ENCODE assay signal across 2 cellular contexts in the genomic region with DNA sequence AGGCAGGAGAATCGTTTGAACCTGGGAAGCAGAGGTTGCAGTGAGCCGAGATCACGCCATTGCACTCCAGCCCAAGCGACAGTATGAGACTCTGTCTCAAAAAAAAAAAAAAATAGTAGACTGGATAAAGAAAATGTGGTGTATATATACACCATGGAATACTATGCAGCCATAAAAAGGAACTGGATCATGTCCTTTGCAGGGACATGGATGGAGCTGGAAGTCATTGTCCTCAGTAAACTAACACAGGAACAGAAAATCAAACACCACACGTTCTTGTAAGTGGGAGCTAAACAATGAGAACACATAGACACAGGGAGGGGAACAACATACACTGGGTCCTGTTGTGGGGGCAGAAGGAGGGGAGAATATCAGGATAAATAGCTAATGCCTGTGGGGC. TPM values are rescaled to one million over a fixed set of nuclear protein-coding genes. Genes with fewer than 3 reads are reported as not detected.
DNase-seq lines count a peak whose midpoint lies in the region; ATAC-seq, FAIRE-seq and TF ChIP-seq lines count a peak whose summit lies in the region.
"Not testable (repeated sequence)": the region's sequence is repeated elsewhere in the genome, so short reads cannot be mapped to it uniquely, and the experiment has no call there.

No MANE protein-coding gene starts in this region.

- H3K9me1 ChIP-seq in K562 (ENCODE audit: control insufficient read depth, insufficient read depth, low read length) = not testable (repeated sequence)

- BruUV-seq in K562 (replicated peaks; lab: Mats Ljungman, UMichigan) = not testable (repeated sequence)

- FAIRE-seq in K562 (lab: Jason Lieb, UNC) = not testable (repeated sequence)

- H3K4me2 ChIP-seq in K562 (ENCODE audit: insufficient read depth, low read length) = not testable (repeated sequence)

- not testable (repeated sequence) for H3K79me2 ChIP-seq in K562 (ENCODE audit: control insufficient read depth, insufficient read depth, low read length)

- TF ChIP-seq RAD21 in K562 (CRISPR knock-in tag; conservative IDR thresholded peaks at IDR 0.05 in 1 of 2, IDR thresholded peaks at IDR 0.05 in 1 of 2) = not testable (repeated sequence)

- not testable (repeated sequence) for H2AFZ ChIP-seq in K562 (ENCODE audit: low read depth, low read length)

- not testable (repeated sequence) for H3K9ac ChIP-seq in K562 (ENCODE audit: insufficient read depth in 1 of 2, low read depth in 2 of 2, low read length in 2 of 2)

- not testable (repeated sequence) for ATAC-seq in K562

- not testable (repeated sequence) for H4K20me1 ChIP-seq in K562 (replicated peaks; ENCODE audit: control insufficient read depth, insufficient read depth, low read length)

- not testable (repeated sequence) for H3K27me3 ChIP-seq in K562 (ENCODE audit: control insufficient read depth in 2 of 2, insufficient read depth in 2 of 2, low read length in 2 of 2)

- not testable (repeated sequence) for TF ChIP-seq CTCF in HEK293 (tag by site-specific recombination; IDR thresholded peaks at IDR 0.05); K562 (IDR thresholded peaks at IDR 0.05 in 2 of 3, conservative IDR thresholded peaks at IDR 0.05 in 1 of 3; ENCODE audit: insufficient read depth in 2 of 3, low read depth in 1 of 3, low read length in 3 of 3)

- not testable (repeated sequence) for TF ChIP-seq EP300 in K562 (IDR thresholded peaks at IDR 0.05; ENCODE audit: low read length)

- H3K9me3 ChIP-seq in HEK293 (ENCODE audit: control insufficient read depth, insufficient read depth, low read depth, low read length); K562 (replicated peaks; ENCODE audit: control insufficient read depth, insufficient read depth, low read depth, low read length): not testable (repeated sequence)

- in situ Hi-C loops in K562 (cut with MboI) = not testable (repeated sequence)

- CTCF ChIA-PET in HEK293 (lab: Yijun Ruan, JAX); K562 (lab: Yijun Ruan, JAX; ENCODE audit: low intra/inter-chr PET ratio): not testable (repeated sequence)

- not testable (repeated sequence) for DNase-seq in K562 (ENCODE audit: extremely low read depth in 1 of 4, low spot score in 3 of 4)

- 82% methylated on average over 1 of the region's 5 CpGs for WGBS in K562 (ENCODE audit: insufficient coverage, low coverage, missing lambda C conversion rate)

- POLR2A ChIA-PET in HEK293 (lab: Yijun Ruan, JAX) = not testable (repeated sequence)
- POLR2A ChIA-PET in K562 (lab: Yijun Ruan, JAX) = interaction anchor here (1.1 kb wide), 1 partner anchor 44 kb away, joined by 3 read pairs; no protein-coding TSS in a partner anchor

- H3K4me3 ChIP-seq in HEK293 (ENCODE audit: low read depth, low read length); K562: not testable (repeated sequence)

- not testable (repeated sequence) for H3K27ac ChIP-seq in HEK293 (ENCODE audit: extremely low read depth, low read depth, low read length); K562 (ENCODE audit: extremely low read depth, low read depth, low read length)

- intact Hi-C loops in K562 (cut with micrococcal nuclease) = not testable (repeated sequence)

- TF ChIP-seq POLR2A in K562 (conservative IDR thresholded peaks at IDR 0.05) = not testable (repeated sequence)

- H3K36me3 ChIP-seq in HEK293 (ENCODE audit: control insufficient read depth in 2 of 2, insufficient read depth in 1 of 2, low read length in 2 of 2); K562 (ENCODE audit: control insufficient read depth, insufficient read depth, low read length): not testable (repeated sequence)

- not testable (repeated sequence) for H3K4me1 ChIP-seq in HEK293 (ENCODE audit: control insufficient read depth, insufficient read depth, low read length); K562 (replicated peaks in 1 of 2; ENCODE audit: control insufficient read depth in 2 of 2, insufficient read depth in 2 of 2, low read length in 2 of 2)

TF ChIP-seq in HEK293, 187 proteins besides CTCF, POLR2A, EP300 and RAD21:
- TF ChIP-seq ZNF146 (tag by site-specific recombination; IDR thresholded peaks at IDR 0.05) = peak; percentile 94

TF ChIP-seq in K562, 482 proteins besides CTCF, POLR2A, EP300 and RAD21:
- peak; percentile 63 for TF ChIP-seq ZNF146 (CRISPR knock-in tag; IDR thresholded peaks at IDR 0.05; ENCODE audit: unreplicated experiment)

RNA-seq across cellular contexts. Expression of gene AKAP11, which starts 45.2 kb away (rescaled TPM):
- total RNA-seq in K562 (2011; cell fraction: chromatin; rRNA removed; ENCODE audit: low replicate concordance) = 13.3 and 62.5 TPM in 2 replicates
- total RNA-seq in K562 (2011; cell fraction: nucleolus; rRNA removed) = 8.3 and 14.7 TPM in 2 replicates
- 25.0 and 35.9 TPM in 2 replicates for total RNA-seq in K562 (2011; cell fraction: nucleoplasm; rRNA removed)
- 6.7 and 7.5 TPM in 2 replicates for total RNA-seq in K562 (2014; rRNA removed)
- 15.5 and 16.9 TPM in 2 replicates for total RNA-seq in K562 (2014; rRNA removed; fragmentation: Illumina TruSeq; extraction: Trizol)
- 10.7 and 10.9 TPM in 2 replicates for total RNA-seq in K562 (2015; rRNA removed; fragmentation: Illumina TruSeq; extraction: Trizol)
- total RNA-seq in K562 (2021) = 14.5 and 15.4 TPM in 2 replicates
- polyA plus RNA-seq in K562 (2011; rRNA removed) = 26.4 and 31.3 TPM in 2 replicates
- polyA plus RNA-seq in K562 (2011; cell fraction: cytosol; rRNA removed) = 4.0 and 10.1 TPM in 2 replicates
- polyA plus RNA-seq in K562 (2011; cell fraction: nucleus; rRNA removed) = 17.0 and 23.9 TPM in 2 replicates
- 9.0 and 11.6 TPM in 2 replicates for polyA plus RNA-seq in K562 (2012)
- polyA plus RNA-seq in K562 (2014; fragmentation: Illumina TruSeq; extraction: Trizol) = 10.2 and 12.3 TPM in 2 replicates
- 1 to 10 TPM; 2.2 to 3.5 TPM for polyA plus RNA-seq in K562 (2014; fragmentation: Nextera tagmentation; extraction: Ambion mirVana)
- polyA plus RNA-seq in K562 (2014; rRNA removed) = 7.1 and 7.9 TPM in 2 replicates
- 77.9 and 91.3 TPM in 2 replicates for polyA minus RNA-seq in K562 (2011; rRNA and poly(A)+ RNA removed)
- 17.3 and 24.0 TPM in 2 replicates for polyA minus RNA-seq in K562 (2011; cell fraction: cytosol; rRNA and poly(A)+ RNA removed)
- 24.0 and 45.7 TPM in 2 replicates for polyA minus RNA-seq in K562 (2011; cell fraction: nucleus; rRNA and poly(A)+ RNA removed)
